Comparison of ENCODE assay signal across 15 cellular contexts in genomic region chr1:35856964-35857363, GRCh38. TPM values are rescaled to one million over a fixed set of nuclear protein-coding genes. Genes with fewer than 3 reads are reported as not detected.
DNase-seq lines count a peak whose midpoint lies in the region; ATAC-seq and TF ChIP-seq lines count a peak whose summit lies in the region.
"Had no signal": no experiment of that assay in that cellular context is flagged by ENCODE, and none has a peak within 500 bp of the region (broad histone marks: within the 10 kb centered on the region; RNA-seq: fewer than 3 reads in every experiment).

No MANE protein-coding gene starts in this region.

- no peak overlapping the region for H3K4me3 Mint-ChIP-seq in MCF 10A (ENCODE audit: unreplicated experiment)
- H3K4me3 Mint-ChIP-seq in CD8-positive, alpha-beta T cell: no peak overlapping the region
- H3K4me3 Mint-ChIP-seq: HFFc6 had no signal

- no peaks in the 10 kb centered on the region for H3K4me1 ChIP-seq in mammary epithelial cell (ENCODE audit: insufficient read depth, low read length)
- H3K4me1 ChIP-seq in upper lobe of right lung: no peaks in the 10 kb centered on the region
- H3K4me1 ChIP-seq in CD8-positive, alpha-beta T cell (ENCODE audit: insufficient read depth, low read length): no peaks in the 10 kb centered on the region
- H3K4me1 ChIP-seq: SJSA1 had no signal

- H3K4me3 ChIP-seq in mammary epithelial cell (replicated peaks in 1 of 3; ENCODE audit: insufficient read depth in 1 of 3, low read depth in 2 of 3, low read length in 3 of 3): no peak overlapping the region
- no peak overlapping the region for H3K4me3 ChIP-seq in upper lobe of right lung
- H3K4me3 ChIP-seq in CD8-positive, alpha-beta T cell (ENCODE audit: low read depth, low read length): no peak overlapping the region
- H3K4me3 ChIP-seq: BLaER1 treated with 17β-estradiol and CSF1 and Interleukin-3, amounts not matched to agents 10 nM and 100 nM; PC-9; SJSA1 had no signal

- POLR2A ChIA-PET in MCF 10A (lab: Yijun Ruan, JAX): interaction anchor here (1.1 kb wide), 1 partner anchor 26 kb away, joined by 3 read pairs; the partner anchor contains the start of gene AGO1
- POLR2A ChIA-PET in CD8-positive, alpha-beta T cell (lab: Charles Lee): no interaction called here

- intact Hi-C loops in mammary epithelial cell (cut with micrococcal nuclease) (no loop called here), MCF 10A (cut with micrococcal nuclease) (no loop called here), left colon (cut with DNase I, micrococcal nuclease) (no loop called here), upper lobe of right lung (cut with DNase I) (no loop called here)
- intact Hi-C loops in CD8-positive, alpha-beta T cell (cut with DNase I, micrococcal nuclease): no loop called here

- H3K27me3 ChIP-seq in mammary epithelial cell (ENCODE audit: insufficient read depth, low read length) (no peaks in the 10 kb centered on the region), upper lobe of right lung (no peaks in the 10 kb centered on the region)
- H3K27me3 ChIP-seq in CD8-positive, alpha-beta T cell (ENCODE audit: insufficient read depth, low read length): no peaks in the 10 kb centered on the region
- H3K27me3 ChIP-seq: BLaER1 treated with 17β-estradiol and CSF1 and Interleukin-3, amounts not matched to agents 10 nM and 100 nM; SJSA1 had no signal

- no peak overlapping the region for H3K4me2 ChIP-seq in mammary epithelial cell (ENCODE audit: insufficient read depth, low read depth, low read length)
- H3K4me2 ChIP-seq: BLaER1 treated with 17β-estradiol and CSF1 and Interleukin-3, amounts not matched to agents 10 nM and 100 nM; PC-9 had no signal

- no peaks in the 10 kb centered on the region for H3K9me3 Mint-ChIP-seq in MCF 10A (ENCODE audit: unreplicated experiment)
- no peaks in the 10 kb centered on the region for H3K9me3 Mint-ChIP-seq in CD8-positive, alpha-beta T cell
- H3K9me3 Mint-ChIP-seq: HFFc6 had no signal

- H4K20me1 ChIP-seq in mammary epithelial cell (ENCODE audit: insufficient read depth, low read length): no peaks in the 10 kb centered on the region

- peaks cover 20% of the 10 kb centered on the region for H3K36me3 Mint-ChIP-seq in MCF 10A (ENCODE audit: insufficient read depth, unreplicated experiment)
- H3K36me3 Mint-ChIP-seq in CD8-positive, alpha-beta T cell: peaks cover 30% of the 10 kb centered on the region

- no peaks in the 10 kb centered on the region for H3K36me3 ChIP-seq in mammary epithelial cell (ENCODE audit: insufficient read depth, low read length)
- peaks cover 37% of the 10 kb centered on the region for H3K36me3 ChIP-seq in upper lobe of right lung
- H3K36me3 ChIP-seq in CD8-positive, alpha-beta T cell (ENCODE audit: insufficient read depth, low read length): no peaks in the 10 kb centered on the region

- H3K9ac ChIP-seq in mammary epithelial cell (ENCODE audit: insufficient read depth, low read length): no peak overlapping the region
- H3K9ac ChIP-seq: BLaER1 treated with 17β-estradiol and CSF1 and Interleukin-3, amounts not matched to agents 10 nM and 100 nM had no signal

- no peak for TF ChIP-seq CTCF in mammary epithelial cell (conservative IDR thresholded peaks at IDR 0.05 in 1 of 2, IDR thresholded peaks at IDR 0.05 in 1 of 2; ENCODE audit: extremely low read depth in 1 of 2, insufficient read depth in 1 of 2, low read depth in 1 of 2, low read length in 2 of 2)
- TF ChIP-seq CTCF in MCF 10A (IDR thresholded peaks at IDR 0.05; ENCODE audit: unreplicated experiment): no peak
- TF ChIP-seq CTCF in upper lobe of right lung (IDR thresholded peaks at IDR 0.05): no peak
- TF ChIP-seq CTCF in CD8-positive, alpha-beta T cell (IDR thresholded peaks at IDR 0.05): no peak

- BruUV-seq in mammary epithelial cell (replicated peaks; lab: Mats Ljungman, UMichigan) (TSS peak; percentile 10), MCF 10A (replicated peaks; lab: Mats Ljungman, UMichigan) (no TSS peak)

- H3K4me1 Mint-ChIP-seq in MCF 10A (ENCODE audit: insufficient read depth, unreplicated experiment): no peaks in the 10 kb centered on the region
- no peaks in the 10 kb centered on the region for H3K4me1 Mint-ChIP-seq in CD8-positive, alpha-beta T cell (ENCODE audit: low read depth)

- peak; percentile 63 for ATAC-seq in left colon
- peak; percentile 67 for ATAC-seq in upper lobe of right lung
- no peak for ATAC-seq in CD8-positive, alpha-beta T cell
- ATAC-seq in HG02938 (IDR thresholded peaks at IDR 0.05; ENCODE audit: unreplicated experiment): no peak

- no peaks in the 10 kb centered on the region for H3K79me2 ChIP-seq in mammary epithelial cell (ENCODE audit: insufficient read depth, low read length)

- H3K9me3 ChIP-seq in mammary epithelial cell (replicated peaks; ENCODE audit: insufficient read depth, low read length) (no peaks in the 10 kb centered on the region), upper lobe of right lung (no peaks in the 10 kb centered on the region)
- H3K9me3 ChIP-seq in CD8-positive, alpha-beta T cell (ENCODE audit: low read length): no peaks in the 10 kb centered on the region
- H3K9me3 ChIP-seq: BLaER1 treated with 17β-estradiol and CSF1 and Interleukin-3, amounts not matched to agents 10 nM and 100 nM; SJSA1 had no signal

- no peak overlapping the region for H2AFZ ChIP-seq in mammary epithelial cell (ENCODE audit: low read depth, low read length)
- H2AFZ ChIP-seq: PC-9 had no signal

- DNase-seq in mammary epithelial cell: no peak
- DNase-seq in MCF 10A (ENCODE audit: unreplicated experiment): no peak
- peak; percentile 71 for DNase-seq in DMS153 treated with DMSO at 0.1 percent for 48 hours (lab: John Stamatoyannopoulos, UW; ENCODE audit: unreplicated experiment)
- DNase-seq in left colon: no peak
- DNase-seq in upper lobe of right lung: no peak
- DNase-seq in CD8-positive, alpha-beta T cell: no peak
- DNase-seq: HFFc6, IMR-90, NCI-H1436 treated with DMSO at 0.1 percent for 48 hours, NCI-H2029 treated with DMSO at 0.1 percent for 48 hours, NCI-H774, PC-9 had no signal

- CTCF ChIA-PET in mammary epithelial cell (lab: Charles Lee; ENCODE audit: low non-redundant PET) (no interaction called here), MCF 10A (lab: Yijun Ruan, JAX) (interaction anchor here (0.7 to 1.4 kb wide), 2 partner anchors 26 to 49 kb away, joined by 3 read pairs; partner anchors contain the start of gene AGO1)
- CTCF ChIA-PET in CD8-positive, alpha-beta T cell (lab: Charles Lee): no interaction called here

- WGBS in mammary epithelial cell (ENCODE audit: low coverage, missing lambda C conversion rate): 35% methylated on average over 1 of the region's 1 CpG

- H3K27me3 Mint-ChIP-seq in MCF 10A (ENCODE audit: insufficient read depth, unreplicated experiment): no peaks in the 10 kb centered on the region
- no peaks in the 10 kb centered on the region for H3K27me3 Mint-ChIP-seq in CD8-positive, alpha-beta T cell (ENCODE audit: low read depth)

- dilution Hi-C loops in mammary epithelial cell (cut with HindIII; ENCODE audit: low sequenced_read_pairs): no loop called here

- H3K27ac ChIP-seq in mammary epithelial cell (ENCODE audit: insufficient read depth, low read depth, low read length) (no peak overlapping the region), upper lobe of right lung (no peak overlapping the region)
- no peak overlapping the region for H3K27ac ChIP-seq in CD8-positive, alpha-beta T cell (ENCODE audit: low read depth, low read length)
- H3K27ac ChIP-seq: BLaER1 treated with 17β-estradiol and CSF1 and Interleukin-3, amounts not matched to agents 10 nM and 100 nM; PC-9; SJSA1 had no signal

- H3K27ac Mint-ChIP-seq in MCF 10A (ENCODE audit: low read depth, unreplicated experiment): no peak overlapping the region
- no peak overlapping the region for H3K27ac Mint-ChIP-seq in CD8-positive, alpha-beta T cell
- H3K27ac Mint-ChIP-seq: HFFc6 had no signal

- in situ Hi-C loops in mammary epithelial cell (cut with MboI; ENCODE audit: low sequenced_read_pairs in 2 of 2): no loop called here

RNA-seq across cellular contexts. Expression of gene AGO1, which starts 26.0 kb away (rescaled TPM):
- total RNA-seq in mammary epithelial cell: 10 to 100 TPM; 20.3 to 21.7 TPM
- polyA plus RNA-seq in mammary epithelial cell: 12.5 TPM
- polyA minus RNA-seq in mammary epithelial cell: 49.9 TPM
- total RNA-seq in MCF 10A (2022): 13.5 and 15.7 TPM in 2 replicates
- 10 to 100 TPM; 23.7 to 25.1 TPM for total RNA-seq in left colon
- total RNA-seq in upper lobe of right lung: 27.7 TPM
- total RNA-seq in CD8-positive, alpha-beta T cell: 10 to 100 TPM; 15.8 TPM

RNA-seq across cellular contexts. Expression of gene AGO4, which starts 49.1 kb away (rescaled TPM):
- 10 to 100 TPM; 10.3 to 27.2 TPM for total RNA-seq in mammary epithelial cell
- 4.4 TPM for polyA plus RNA-seq in mammary epithelial cell
- 5.2 TPM for polyA minus RNA-seq in mammary epithelial cell
- total RNA-seq in MCF 10A (2022): 5.2 and 14.6 TPM in 2 replicates
- 10 to 100 TPM; 10.2 to 16.2 TPM for total RNA-seq in left colon
- 23.6 TPM for total RNA-seq in upper lobe of right lung
- total RNA-seq in CD8-positive, alpha-beta T cell: 1 to 10 TPM; 5.4 to 5.7 TPM

Comparison
In these comparisons a context has a peak if more than half of its experiments do, and no peak if none do; other contexts are left out.
1. ATAC-seq: peak in left colon (single experiment) and upper lobe of right lung (single experiment); none in CD8-positive, alpha-beta T cell (single experiment) and HG02938 (single experiment).